Comparison of ENCODE assay signal across 16 cellular contexts in genomic region chr17:39719966-39720365, GRCh38. TPM values are rescaled to one million over a fixed set of nuclear protein-coding genes. Genes with fewer than 3 reads are reported as not detected.
DNase-seq lines count a peak whose midpoint lies in the region; ATAC-seq and TF ChIP-seq lines count a peak whose summit lies in the region.
"Had no signal": no experiment of that assay in that cellular context is flagged by ENCODE, and none has a peak within 500 bp of the region (broad histone marks: within the 10 kb centered on the region; RNA-seq: fewer than 3 reads in every experiment).

No MANE protein-coding gene starts in this region.

- ATAC-seq in WTC11 (no peak), HG02938 (IDR thresholded peaks at IDR 0.05; ENCODE audit: unreplicated experiment) (no peak)
- ATAC-seq: CD8-positive, alpha-beta T cell; GM23338; HCT116; K562 had no signal

- TF ChIP-seq CTCF in Calu3 (IDR thresholded peaks at IDR 0.05; ENCODE audit: unreplicated experiment) (no peak), WTC11 (IDR thresholded peaks at IDR 0.05) (no peak), progenitor cell of endocrine pancreas (IDR thresholded peaks at IDR 0.05; ENCODE audit: unreplicated experiment) (no peak)

- CTCF ChIA-PET in Calu3 (lab: Charles Lee), result interaction anchor here (0.6 to 161.2 kb wide), 33 partner anchors 5 to 1030 kb away, joined by 3 to 42089 read pairs (median 9); partner anchors contain the start of genes ERBB2, GRB7, GSDMA and GSDMB
- CTCF ChIA-PET in WTC11 (lab: Charles Lee), result interaction anchor here (0.6 to 1.7 kb wide), 4 partner anchors 9 to 35 kb away, joined by 3 to 8 read pairs (median 4); no protein-coding TSS in a partner anchor

- peaks cover 100% of the 10 kb centered on the region for H3K36me3 Mint-ChIP-seq in Calu3 (ENCODE audit: insufficient read depth, unreplicated experiment)
- peaks cover 49% of the 10 kb centered on the region for H3K36me3 Mint-ChIP-seq in WTC11
- peaks cover 0 to 20% (median 9%) of the 10 kb centered on the region in 3 donors for H3K36me3 Mint-ChIP-seq in immature natural killer cell
- peaks cover 11% of the 10 kb centered on the region for H3K36me3 Mint-ChIP-seq in progenitor cell of endocrine pancreas (ENCODE audit: insufficient read depth)

- intact Hi-C loops in Calu3 (cut with micrococcal nuclease; ENCODE audit: unreplicated experiment), result no loop called here

- POLR2A ChIA-PET in WTC11 (lab: Charles Lee), result interaction anchor here (0.6 kb wide), 1 partner anchor 10 kb away, joined by 4 read pairs; no protein-coding TSS in a partner anchor

- H3K4me3 Mint-ChIP-seq in Calu3 (ENCODE audit: low read depth, unreplicated experiment), result no peak overlapping the region
- H3K4me3 Mint-ChIP-seq in WTC11, result no peak overlapping the region
- H3K4me3 Mint-ChIP-seq in immature natural killer cell, result no peak overlapping the region
- H3K4me3 Mint-ChIP-seq in progenitor cell of endocrine pancreas (ENCODE audit: low read depth), result no peak overlapping the region
- H3K4me3 Mint-ChIP-seq: CD8-positive, alpha-beta T cell; GM23338 had no signal

- H3K27me3 Mint-ChIP-seq in Calu3 (ENCODE audit: unreplicated experiment) (no peaks in the 10 kb centered on the region), WTC11 (ENCODE audit: low read depth) (no peaks in the 10 kb centered on the region), immature natural killer cell (ENCODE audit: low read depth in 3 of 3) (no peaks in the 10 kb centered on the region), progenitor cell of endocrine pancreas (no peaks in the 10 kb centered on the region)

- DNase-seq in Calu3 (no peak), WTC11 (ENCODE audit: low spot score) (no peak), immature natural killer cell (no peak), putamen (ENCODE audit: low spot score) (peak; percentile 82), progenitor cell of endocrine pancreas (ENCODE audit: low spot score, unreplicated experiment) (no peak)
- no peak for DNase-seq in stimulated activated CD4-positive, alpha-beta T cell treated with anti-CD3 and anti-CD28 coated beads, Interleukin-15, amount 100 ng/mL, for 24 hours
- DNase-seq: 8988T; CD8-positive, alpha-beta T cell; DMS 273 treated with DMSO at 0.1 percent for 48 hours; IMR-90 had no signal

- H3K27ac Mint-ChIP-seq in Calu3 (ENCODE audit: unreplicated experiment) (peak overlapping the region; percentile 2), WTC11 (peak overlapping the region; percentile 15; the same call in 1 of the 2 replicates), immature natural killer cell (peak overlapping the region in 4 of 6 donors; percentile 2 to 69 (median 29)), progenitor cell of endocrine pancreas (no peak overlapping the region)
- H3K27ac Mint-ChIP-seq: CD8-positive, alpha-beta T cell; GM23338 had no signal

- H3K4me1 Mint-ChIP-seq in Calu3 (ENCODE audit: low read depth, unreplicated experiment), result peaks cover 33% of the 10 kb centered on the region
- H3K4me1 Mint-ChIP-seq in WTC11, result peaks cover 8% of the 10 kb centered on the region
- no peaks in the 10 kb centered on the region for H3K4me1 Mint-ChIP-seq in immature natural killer cell
- no peaks in the 10 kb centered on the region for H3K4me1 Mint-ChIP-seq in progenitor cell of endocrine pancreas (ENCODE audit: low read depth)

- no TSS peak for BruUV-seq in Calu3 (replicated peaks; lab: Mats Ljungman, UMichigan)

- H3K9me3 Mint-ChIP-seq in Calu3 (ENCODE audit: low read depth, unreplicated experiment) (no peaks in the 10 kb centered on the region), WTC11 (no peaks in the 10 kb centered on the region), immature natural killer cell (no peaks in the 10 kb centered on the region), progenitor cell of endocrine pancreas (ENCODE audit: low read depth) (no peaks in the 10 kb centered on the region)
- H3K9me3 Mint-ChIP-seq: CD8-positive, alpha-beta T cell; GM23338 had no signal

TF ChIP-seq in WTC11, 78 proteins besides CTCF, POLR2A, EP300 and RAD21:
- TF ChIP-seq KAT7 (CRISPR knock-in tag; IDR thresholded peaks at IDR 0.05; ENCODE audit: borderline replicate concordance) (no peak), HMGA2 (CRISPR knock-in tag; IDR thresholded peaks at IDR 0.05) (no peak)
TF ChIP-seq in WTC11: peak in this region for 0.

RNA-seq across cellular contexts. Expression of gene MIEN1, which starts 10.4 kb away (rescaled TPM):
- total RNA-seq in Calu3 (2022) (2,121 and 2,217 TPM in 2 replicates), WTC11 (2021) (40.6 to 46.7 TPM (median 46.5 TPM) in 3 replicates), progenitor cell of endocrine pancreas (43.4 and 48.0 TPM in 2 replicates)
- polyA plus RNA-seq in immature natural killer cell, result 100 to 1,000 TPM; 181 to 197 (median 181) TPM

RNA-seq across cellular contexts. Expression of gene GRB7, which starts 17.8 kb away (rescaled TPM):
- total RNA-seq in Calu3 (2022) (2,531 and 2,746 TPM in 2 replicates), WTC11 (2021) (42.4 to 48.5 TPM (median 44.0 TPM) in 3 replicates), progenitor cell of endocrine pancreas (28.8 and 29.9 TPM in 2 replicates)
- not detected for polyA plus RNA-seq in immature natural killer cell
- total RNA-seq: CD8-positive, alpha-beta T cell had no signal

RNA-seq across cellular contexts. Expression of gene ERBB2, which starts 20.1 kb away (rescaled TPM):
- total RNA-seq in Calu3 (2022), result 4,829 and 4,830 TPM in 2 replicates
- 153 to 209 TPM (median 158 TPM) in 3 replicates for total RNA-seq in WTC11 (2021)
- 10 to 100 TPM; 14.5 to 49.2 (median 25.2) TPM for polyA plus RNA-seq in immature natural killer cell
- total RNA-seq in progenitor cell of endocrine pancreas, result 136 and 152 TPM in 2 replicates

RNA-seq across cellular contexts. Expression of gene PGAP3, which starts 32.1 kb away (rescaled TPM):
- total RNA-seq in Calu3 (2022), result 1,186 and 1,276 TPM in 2 replicates
- 24.3 to 25.7 TPM (median 24.9 TPM) in 3 replicates for total RNA-seq in WTC11 (2021)
- polyA plus RNA-seq in immature natural killer cell, result 10 to 100 TPM; 24.0 to 47.1 (median 37.8) TPM
- 38.7 and 40.1 TPM in 2 replicates for total RNA-seq in progenitor cell of endocrine pancreas

RNA-seq across cellular contexts. Expression of gene PNMT, which starts 51.7 kb away (rescaled TPM):
- total RNA-seq in Calu3 (2022) (1.3 and 3.2 TPM in 2 replicates), WTC11 (2021) (2.4 to 3.1 TPM (median 2.7 TPM) in 3 replicates), progenitor cell of endocrine pancreas (2.5 and 3.1 TPM in 2 replicates)
- polyA plus RNA-seq in immature natural killer cell, result 1 to 10 TPM in 2 of 3 donors, not detected in 1; 1.4 to 1.6 TPM
- total RNA-seq: A673, IMR-90 had no signal
- polyA plus RNA-seq: AG04450, IMR-90 had no signal

Comparison
In these comparisons a context has a peak if more than half of its experiments do, and no peak if none do; other contexts are left out.
1. RNA of gene MIEN1, which starts 10.4 kb away (total RNA-seq): 2,121 to 2,217 TPM in Calu3; 43.4 to 48.0 TPM in progenitor cell of endocrine pancreas and 40.6 to 46.7 TPM in WTC11; every median in the first group is over 10 times any median in the second.
2. RNA of gene GRB7, which starts 17.8 kb away (total RNA-seq): 2,531 to 2,746 TPM in Calu3; 42.4 to 48.5 TPM in WTC11 and 28.8 to 29.9 TPM in progenitor cell of endocrine pancreas; every median in the first group is over 10 times any median in the second.
3. RNA of gene ERBB2, which starts 20.1 kb away (total RNA-seq): 4,829 to 4,830 TPM in Calu3; 153 to 209 TPM in WTC11 and 136 to 152 TPM in progenitor cell of endocrine pancreas; every median in the first group is over 10 times any median in the second.